25 cellular contexts compared by ENCODE assay signal in genomic region chr13:78758549-78758948, GRCh38.
"Had no signal": no experiment of that assay in that cellular context is flagged by ENCODE, and none has a peak within 500 bp of the region (broad histone marks: within the 10 kb centered on the region; RNA-seq: fewer than 3 reads in every experiment).

No MANE protein-coding gene starts in this region.

- H3K4me3 ChIP-seq: coronary artery, dorsolateral prefrontal cortex, esophagus squamous epithelium, gastrocnemius medialis, heart right ventricle, left lung, lower lobe of right lung had no signal

- H3K4me1 ChIP-seq: esophagus squamous epithelium, gastrocnemius medialis, heart right ventricle, left lung, lower lobe of right lung had no signal

- H3K27ac Mint-ChIP-seq: naive thymus-derived CD4-positive, alpha-beta T cell; natural killer cell had no signal

- FAIRE-seq: endothelial cell of umbilical vein, islet of Langerhans, keratinocyte had no signal

- H3K9me3 ChIP-seq: esophagus squamous epithelium, gastrocnemius medialis, heart right ventricle, left lung, lower lobe of right lung had no signal

- H3K27me3 ChIP-seq: gastrocnemius medialis, left lung had no signal

- DNase-seq: dermis blood vessel endothelial cell; dorsolateral prefrontal cortex; effector CD4-positive, alpha-beta T cell; effector memory CD4-positive, alpha-beta T cell; esophagus squamous epithelium; foreskin fibroblast; foreskin melanocyte; gastrocnemius medialis; glutamatergic neuron; head of caudate nucleus; heart right ventricle; hippocampal formation; left cardiac atrium; left lung; left ventricle myocardium superior; lower lobe of right lung; mesenchymal stem cell; midbrain; naive thymus-derived CD4-positive, alpha-beta T cell; natural killer cell had no signal

- ATAC-seq: esophagus mucosa; gastrocnemius medialis; heart right ventricle; left cardiac atrium; left lung; left ventricle myocardium superior; lower lobe of right lung; naive thymus-derived CD4-positive, alpha-beta T cell; natural killer cell had no signal

- H3K27ac ChIP-seq: coronary artery, dorsolateral prefrontal cortex, esophagus squamous epithelium, gastrocnemius medialis, heart right ventricle, left lung, lower lobe of right lung had no signal

- H3K4me3 Mint-ChIP-seq: naive thymus-derived CD4-positive, alpha-beta T cell; natural killer cell had no signal

- H3K9me3 Mint-ChIP-seq: naive thymus-derived CD4-positive, alpha-beta T cell; natural killer cell had no signal

- H3K4me1 Mint-ChIP-seq: naive thymus-derived CD4-positive, alpha-beta T cell; natural killer cell had no signal

- H3K36me3 Mint-ChIP-seq: naive thymus-derived CD4-positive, alpha-beta T cell; natural killer cell had no signal

- H3K36me3 ChIP-seq: esophagus squamous epithelium, gastrocnemius medialis, heart right ventricle, left lung, lower lobe of right lung had no signal
